ENCODE assay signal across 21 cellular contexts in the genomic region with DNA sequence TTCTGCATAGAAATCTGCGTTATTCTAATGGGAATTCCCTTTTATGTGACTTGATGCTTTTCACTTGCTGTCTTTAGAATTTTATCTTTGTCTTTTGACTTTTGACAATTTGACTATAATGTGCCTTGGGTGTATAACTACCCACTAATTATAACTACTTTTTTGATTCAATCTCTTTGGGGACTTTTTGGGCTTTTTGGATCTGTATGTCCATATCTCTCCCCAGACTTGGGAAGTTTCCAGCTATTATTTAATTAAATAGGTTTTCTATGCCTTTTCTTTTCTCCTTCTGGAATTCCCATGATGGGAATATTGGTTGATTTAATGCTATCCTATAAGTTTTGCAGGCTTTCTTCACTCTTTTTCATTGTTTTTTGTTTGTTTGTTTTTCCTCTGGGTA. TPM values are rescaled to one million over a fixed set of nuclear protein-coding genes. Genes with fewer than 3 reads are reported as not detected.
"Had no signal": no experiment of that assay in that cellular context is flagged by ENCODE, and none has a peak within 500 bp of the region (broad histone marks: within the 10 kb centered on the region; RNA-seq: fewer than 3 reads in every experiment).

No MANE protein-coding gene starts in this region.

- H3K27ac ChIP-seq: SJSA1, SK-N-MC had no signal

- H3K4me3 ChIP-seq: MG63, SJSA1, SK-N-MC had no signal

- H3K9me3 ChIP-seq: SJSA1 had no signal

- H3K27me3 ChIP-seq: MG63, SJSA1 had no signal

- DNase-seq: Karpas-422, KG1, MG63, NCI-H1092, NCI-H1105 treated with DMSO at 0.1 percent for 48 hours, NCI-H1417 treated with DMSO at 0.1 percent for 48 hours, NCI-H146, NCI-H1694 treated with DMSO at 0.1 percent for 48 hours, NCI-H1930, NCI-H2081, NCI-H2107, NCI-H2227 treated with DMSO at 0.1 percent for 48 hours, NCI-H524, NCI-H526 treated with DMSO at 0.1 percent for 48 hours, NCI-H748 treated with DMSO at 0.1 percent for 48 hours, Right ventricle myocardium superior, RPMI8226, SIG-M5 had no signal

RNA-seq across cellular contexts. Expression of gene LRRTM2, which starts 57.9 kb away (rescaled TPM):
- total RNA-seq: HT-29, Right ventricle myocardium superior had no signal
